Comparison of ENCODE assay signal across 8 cellular contexts in genomic region chr1:246689409-246689997, GRCh38. TPM values are rescaled to one million over a fixed set of nuclear protein-coding genes. Genes with fewer than 3 reads are reported as not detected.
A peak's percentile ranks its signal among the peaks of the same experiment; 100 is the strongest.
DNase-seq lines count a peak whose midpoint lies in the region; ATAC-seq and TF ChIP-seq lines count a peak whose summit lies in the region.

No MANE protein-coding gene starts in this region.

- H3F3A ChIP-seq in OCI-LY1 (ENCODE audit: insufficient read depth, low read length): no peaks in the 10 kb centered on the region

- H3K27ac Mint-ChIP-seq in activated naive CD4-positive, alpha-beta T cell treated with anti-CD3 and anti-CD28 coated beads for 36 hours: no peak overlapping the region

- H3K79me2 ChIP-seq in OCI-LY1 (ENCODE audit: insufficient read depth, low read length) (no peaks in the 10 kb centered on the region), parathyroid adenoma (no peaks in the 10 kb centered on the region)

- peak overlapping the region; percentile 4 for H2AFZ ChIP-seq in OCI-LY1 (ENCODE audit: low read length)
- peak overlapping the region; percentile 20 for H2AFZ ChIP-seq in parathyroid adenoma

- peaks cover 18% of the 10 kb centered on the region for H3K4me1 ChIP-seq in OCI-LY1 (ENCODE audit: insufficient read depth, low read length, severe bottlenecking)
- H3K4me1 ChIP-seq in parathyroid adenoma: no peaks in the 10 kb centered on the region

- intact Hi-C loops in activated naive CD4-positive, alpha-beta T cell treated with anti-CD3 and anti-CD28 coated beads for 36 hours (cut with micrococcal nuclease): loop anchor here (1.0 to 2.0 kb wide), 3 partner anchors 10 to 281 kb away; no protein-coding TSS in a partner anchor

- H3K4me3 Mint-ChIP-seq in activated naive CD4-positive, alpha-beta T cell treated with anti-CD3 and anti-CD28 coated beads for 36 hours: no peak overlapping the region

- H3K9me3 ChIP-seq in OCI-LY1 (ENCODE audit: low read length) (no peaks in the 10 kb centered on the region), parathyroid adenoma (ENCODE audit: control insufficient read depth, low read length) (no peaks in the 10 kb centered on the region)

- H3K36me3 Mint-ChIP-seq in activated naive CD4-positive, alpha-beta T cell treated with anti-CD3 and anti-CD28 coated beads for 36 hours (ENCODE audit: low read depth): no peaks in the 10 kb centered on the region

- H3K4me1 Mint-ChIP-seq in activated naive CD4-positive, alpha-beta T cell treated with anti-CD3 and anti-CD28 coated beads for 36 hours (ENCODE audit: low read depth): peaks cover 2% of the 10 kb centered on the region

- H3K27ac ChIP-seq in OCI-LY1 (ENCODE audit: low read depth, low read length, poor library complexity, severe bottlenecking) (peak overlapping the region; percentile 9), parathyroid adenoma (no peak overlapping the region)

- TF ChIP-seq CTCF in OCI-LY1 (IDR thresholded peaks at IDR 0.05; ENCODE audit: low read length): peak; percentile 94
- peak; percentile 64 for TF ChIP-seq CTCF in parathyroid adenoma (IDR thresholded peaks at IDR 0.05)

- H3K4me2 ChIP-seq in OCI-LY1 (ENCODE audit: low read length) (peak overlapping the region; percentile 79), parathyroid adenoma (ENCODE audit: low read length) (peak overlapping the region; percentile 69)

- peak; percentile 34 for DNase-seq in GDM1 (lab: John Stamatoyannopoulos, UW)
- DNase-seq in Jurkat, Clone E6-1 (ENCODE audit: low read depth, low spot score): peak; percentile 48
- peak; percentile 52 for DNase-seq in activated naive CD4-positive, alpha-beta T cell treated with anti-CD3 and anti-CD28 coated beads for 36 hours
- DNase-seq in glomerular endothelial cell (ENCODE audit: extremely low read depth, low read depth, low spot score): peak; percentile 36
- DNase-seq in effector CD4-positive, alpha-beta T cell: no peak

- peaks cover 7% of the 10 kb centered on the region for H3K9me3 Mint-ChIP-seq in activated naive CD4-positive, alpha-beta T cell treated with anti-CD3 and anti-CD28 coated beads for 36 hours

- CTCF ChIA-PET in activated naive CD4-positive, alpha-beta T cell treated with anti-CD3 and anti-CD28 coated beads for 36 hours (lab: Charles Lee): interaction anchor here (0.6 to 1.8 kb wide), 8 partner anchors 9 to 295 kb away, joined by 3 to 6 read pairs (median 4); no protein-coding TSS in a partner anchor

- no peaks in the 10 kb centered on the region for H3K9me2 ChIP-seq in OCI-LY1 (ENCODE audit: low read depth, low read length)

- no peaks in the 10 kb centered on the region for H3K36me3 ChIP-seq in OCI-LY1 (ENCODE audit: insufficient read depth, low read length)
- no peaks in the 10 kb centered on the region for H3K36me3 ChIP-seq in parathyroid adenoma (ENCODE audit: control insufficient read depth, insufficient read depth, low read length)

- H3K9ac ChIP-seq in OCI-LY1 (ENCODE audit: low read length): peak overlapping the region; percentile 61
- H3K9ac ChIP-seq in parathyroid adenoma: no peak overlapping the region

- peak overlapping the region; percentile 5 for H3K4me3 ChIP-seq in Jurkat, Clone E6-1 (ENCODE audit: low read length)
- peak overlapping the region; percentile 60 for H3K4me3 ChIP-seq in OCI-LY1 (ENCODE audit: low read depth, low read length, poor library complexity, severe bottlenecking)
- peak overlapping the region; percentile 11 for H3K4me3 ChIP-seq in parathyroid adenoma (ENCODE audit: low read depth, low read length)

- H4K20me1 ChIP-seq in OCI-LY1 (ENCODE audit: insufficient read depth, low read length): no peaks in the 10 kb centered on the region

- no peaks in the 10 kb centered on the region for H3K27me3 Mint-ChIP-seq in activated naive CD4-positive, alpha-beta T cell treated with anti-CD3 and anti-CD28 coated beads for 36 hours (ENCODE audit: low read depth)

- ATAC-seq in GM21723 (IDR thresholded peaks at IDR 0.05; ENCODE audit: unreplicated experiment): peak; percentile 98

- H3K27me3 ChIP-seq in OCI-LY1 (ENCODE audit: insufficient read depth, low read length) (no peaks in the 10 kb centered on the region), parathyroid adenoma (ENCODE audit: control insufficient read depth, insufficient read depth, low read length) (no peaks in the 10 kb centered on the region)

RNA-seq across cellular contexts. Expression of gene SCCPDH, which starts 34.7 kb away (rescaled TPM):
- 82.1 TPM for polyA plus RNA-seq in Jurkat, Clone E6-1 (2012; ENCODE audit: insufficient read depth, insufficient read length)
- 10 to 100 TPM; 23.8 to 24.3 TPM for total RNA-seq in activated naive CD4-positive, alpha-beta T cell treated with anti-CD3 and anti-CD28 coated beads for 36 hours
- total RNA-seq in glomerular endothelial cell: 31.4 and 36.3 TPM in 2 replicates

Comparison
In these comparisons a context has a peak if more than half of its experiments do, and no peak if none do; other contexts are left out.
1. H3K4me3 ChIP-seq: peak in every context shown above with its lines; median percentile 60 in OCI-LY1; 11 in parathyroid adenoma; 5 in Jurkat, Clone E6-1.